8 cellular contexts compared by ENCODE assay signal in genomic region chr9:20623748-20624124, GRCh38. TPM values are rescaled to one million over a fixed set of nuclear protein-coding genes. Genes with fewer than 3 reads are reported as not detected.
A peak's percentile ranks its signal among the peaks of the same experiment; 100 is the strongest.
DNase-seq lines count a peak whose midpoint lies in the region; ATAC-seq and TF ChIP-seq lines count a peak whose summit lies in the region.

No MANE protein-coding gene starts in this region.

- TF ChIP-seq CTCF in WI38 (IDR thresholded peaks at IDR 0.05; ENCODE audit: low read depth, low read length) = no peak
- no peak for TF ChIP-seq CTCF in testis (IDR thresholded peaks at IDR 0.05)

- 6 to 7% methylated on average over 7 of the region's 7 CpGs for WGBS in testis, 2 donors

- DNase-seq in activated CD4-positive, alpha-beta T cell treated with anti-CD3 and anti-CD28 coated beads for 36 hours = no peak
- DNase-seq in activated CD4-positive, alpha-beta T cell treated with anti-CD3 and anti-CD28 coated beads, Interleukin-2, amount 50 U/mL, for 4 hours = no peak
- DNase-seq in testis (no peak), C1 segment of cervical spinal cord (lab: John Stamatoyannopoulos, UW) (no peak)
- no peak for DNase-seq in NK-92 treated with Interleukin-12 subunit alpha and Interleukin-12 subunit beta, amount 100 ng/mL, for 24 hours (lab: John Stamatoyannopoulos, UW)

- TF ChIP-seq POLR2A in testis (IDR thresholded peaks at IDR 0.05) = no peak

- H3K4me3 ChIP-seq in WI38 (ENCODE audit: low read depth, low read length) = peak overlapping the region; percentile 94
- H3K4me3 ChIP-seq in iPS-18c (ENCODE audit: insufficient read depth, low read depth, low read length) = peak overlapping the region; percentile 77
- peak overlapping the region; percentile 67 to 81 for H3K4me3 ChIP-seq in testis

- H3K4me1 ChIP-seq in testis = no peaks in the 10 kb centered on the region

- peaks cover 31% of the 10 kb centered on the region for H3K4me1 Mint-ChIP-seq in activated CD4-positive, alpha-beta T cell treated with anti-CD3 and anti-CD28 coated beads for 36 hours

- ATAC-seq in activated CD4-positive, alpha-beta T cell treated with anti-CD3 and anti-CD28 coated beads for 36 hours = no peak
- no peak for ATAC-seq in GM18873 (IDR thresholded peaks at IDR 0.05; ENCODE audit: low FRiP score, unreplicated experiment)

- intact Hi-C loops in activated CD4-positive, alpha-beta T cell treated with anti-CD3 and anti-CD28 coated beads for 36 hours (cut with DNase I, micrococcal nuclease) = loop anchor here (1.0 to 10.0 kb wide), 16 partner anchors 61 to 626 kb away; partner anchors contain the start of gene HACD4 (in 2 of the 2)
- intact Hi-C loops in testis (cut with DNase I; ENCODE audit: low total_unique reads) = no loop called here

- peak overlapping the region; percentile 99 for H3K27ac Mint-ChIP-seq in activated CD4-positive, alpha-beta T cell treated with anti-CD3 and anti-CD28 coated beads for 36 hours

- POLR2A ChIA-PET in activated CD4-positive, alpha-beta T cell treated with anti-CD3 and anti-CD28 coated beads for 36 hours (lab: Charles Lee) = no interaction called here

- no peaks in the 10 kb centered on the region for H3K36me3 ChIP-seq in testis (ENCODE audit: low read depth, missing control alignments)

- H3K36me3 Mint-ChIP-seq in activated CD4-positive, alpha-beta T cell treated with anti-CD3 and anti-CD28 coated beads for 36 hours (ENCODE audit: low read depth) = peaks cover 15% of the 10 kb centered on the region

- peak overlapping the region; percentile 98 for H3K4me3 Mint-ChIP-seq in activated CD4-positive, alpha-beta T cell treated with anti-CD3 and anti-CD28 coated beads for 36 hours

- no peaks in the 10 kb centered on the region for H3K9me3 Mint-ChIP-seq in activated CD4-positive, alpha-beta T cell treated with anti-CD3 and anti-CD28 coated beads for 36 hours (ENCODE audit: low read depth)

- H3K27ac ChIP-seq in testis = no peak overlapping the region

- H3K9me3 ChIP-seq in iPS-18c (ENCODE audit: control insufficient read depth, insufficient read depth, low read length) (no peaks in the 10 kb centered on the region), testis (no peaks in the 10 kb centered on the region)

- no peaks in the 10 kb centered on the region for H3K27me3 ChIP-seq in testis

- CTCF ChIA-PET in activated CD4-positive, alpha-beta T cell treated with anti-CD3 and anti-CD28 coated beads for 36 hours (lab: Charles Lee) = interaction anchor here (0.8 to 6.2 kb wide), 13 partner anchors 17 to 487 kb away, joined by 3 to 74 read pairs (median 4); partner anchors contain the start of gene FOCAD

- no peaks in the 10 kb centered on the region for H3K27me3 Mint-ChIP-seq in activated CD4-positive, alpha-beta T cell treated with anti-CD3 and anti-CD28 coated beads for 36 hours

RNA-seq across cellular contexts. Expression of gene MLLT3, which starts 1.4 kb away (rescaled TPM):
- total RNA-seq in activated CD4-positive, alpha-beta T cell treated with anti-CD3 and anti-CD28 coated beads for 36 hours = 10 to 100 TPM; 42.5 to 49.2 TPM
- 10 to 100 TPM in 1 of 2 donors, 1 to 10 TPM in 1; 7.6 to 11.0 TPM for total RNA-seq in testis
- 5.2 TPM for polyA plus RNA-seq in testis (ENCODE audit: insufficient read depth, low read depth, low replicate concordance)
